ENCODE assay signal across 1 cellular context in the genomic region with DNA sequence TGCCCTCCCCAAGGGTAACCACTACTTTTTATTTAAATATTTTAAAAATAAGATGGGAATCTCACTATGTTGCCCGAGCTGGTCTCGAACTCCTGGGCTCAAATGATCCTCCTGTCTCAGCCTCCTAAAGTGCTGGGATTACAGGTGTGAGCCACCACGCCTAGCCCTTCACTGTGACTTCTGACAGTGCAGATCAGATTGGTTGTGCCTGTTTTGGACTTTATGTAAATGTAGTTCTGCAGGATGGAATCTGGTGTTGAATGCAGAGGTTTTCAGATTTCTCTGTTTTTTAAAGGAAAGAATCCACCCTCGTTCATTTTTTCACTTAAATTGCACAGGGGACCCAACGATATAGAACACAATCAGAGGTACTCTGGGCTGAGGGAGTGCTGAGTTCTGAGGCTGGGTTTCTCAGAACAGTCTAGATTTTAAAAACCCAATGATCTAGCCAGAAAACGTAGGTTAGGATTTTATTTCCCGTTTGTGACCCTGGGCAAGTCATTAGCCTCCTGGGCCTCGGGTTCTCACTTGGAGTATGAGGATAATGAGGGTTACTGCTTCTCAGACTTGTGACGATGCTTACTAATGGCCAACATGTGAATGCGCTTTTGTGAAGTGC.
A peak's percentile ranks its signal among the peaks of the same experiment; 100 is the strongest.
TF ChIP-seq lines count a peak whose summit lies in the region.

No MANE protein-coding gene starts in this region.

TF ChIP-seq in IMR-90, 13 proteins besides CTCF, POLR2A, EP300 and RAD21:
- TF ChIP-seq MAZ (IDR thresholded peaks at IDR 0.05; ENCODE audit: borderline replicate concordance, low read depth, low read length) (0 out of 2 replicates have a peak, but pooled peaks have one; percentile 8), RFX5 (IDR thresholded peaks at IDR 0.05; ENCODE audit: low read depth, low read length) (no peak), NFE2L2 (IDR thresholded peaks at IDR 0.05; ENCODE audit: low read depth, low read length) (no peak), FOS (IDR thresholded peaks at IDR 0.05; ENCODE audit: low read depth, low read length) (no peak), MXI1 (IDR thresholded peaks at IDR 0.05; ENCODE audit: borderline replicate concordance, low read depth, low read length) (no peak), CEBPB (IDR thresholded peaks at IDR 0.05; ENCODE audit: low read depth, low read length) (no peak), RCOR1 (IDR thresholded peaks at IDR 0.05; ENCODE audit: insufficient replicate concordance, low read length) (no peak)
- TF ChIP-seq, protein P1, sequence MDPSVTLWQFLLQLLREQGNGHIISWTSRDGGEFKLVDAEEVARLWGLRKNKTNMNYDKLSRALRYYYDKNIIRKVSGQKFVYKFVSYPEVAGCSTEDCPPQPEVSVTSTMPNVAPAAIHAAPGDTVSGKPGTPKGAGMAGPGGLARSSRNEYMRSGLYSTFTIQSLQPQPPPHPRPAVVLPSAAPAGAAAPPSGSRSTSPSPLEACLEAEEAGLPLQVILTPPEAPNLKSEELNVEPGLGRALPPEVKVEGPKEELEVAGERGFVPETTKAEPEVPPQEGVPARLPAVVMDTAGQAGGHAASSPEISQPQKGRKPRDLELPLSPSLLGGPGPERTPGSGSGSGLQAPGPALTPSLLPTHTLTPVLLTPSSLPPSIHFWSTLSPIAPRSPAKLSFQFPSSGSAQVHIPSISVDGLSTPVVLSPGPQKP (IDR thresholded peaks at IDR 0.05; ENCODE audit: borderline replicate concordance, low read depth, low read length) = no peak
